16 cellular contexts compared by ENCODE assay signal in the genomic region with DNA sequence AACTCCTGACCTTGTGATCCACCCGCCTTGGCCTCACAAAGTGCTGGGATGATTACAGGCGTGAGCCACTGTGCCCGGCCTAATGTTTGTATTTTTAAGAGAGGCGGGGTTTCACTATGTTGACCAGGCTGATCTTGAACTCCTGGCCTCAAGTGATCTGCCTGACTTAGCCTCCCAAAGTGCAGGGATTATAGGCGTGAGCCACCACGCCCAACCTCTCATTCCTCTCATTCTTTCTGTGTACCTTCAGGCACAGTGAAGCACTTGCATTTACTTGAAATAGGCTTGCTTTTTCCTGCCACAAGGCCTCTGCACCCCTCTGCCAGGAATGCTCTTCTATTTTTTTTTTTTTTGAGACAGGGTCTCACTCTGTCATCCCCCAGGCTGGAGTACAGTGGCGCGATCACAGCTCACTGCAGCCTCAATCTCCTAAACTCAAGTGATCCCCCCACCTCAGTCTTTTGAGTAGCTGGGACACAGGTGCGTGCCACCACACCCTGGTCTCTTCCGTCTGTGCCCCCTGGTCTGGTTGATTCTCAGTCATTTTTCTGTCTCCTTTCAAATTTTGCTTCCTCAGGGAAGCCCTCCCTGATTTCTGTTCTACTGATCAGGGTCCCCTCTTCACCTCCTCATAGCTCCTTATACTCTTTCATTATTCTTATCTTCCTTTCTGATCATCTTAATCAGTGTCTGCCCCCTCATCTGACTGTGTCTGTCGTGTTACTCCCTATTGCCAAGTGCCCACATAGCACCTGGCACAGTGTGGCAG. TPM values are rescaled to one million over a fixed set of nuclear protein-coding genes. Genes with fewer than 3 reads are reported as not detected.
DNase-seq lines count a peak whose midpoint lies in the region; ATAC-seq and TF ChIP-seq lines count a peak whose summit lies in the region.
"Had no signal": no experiment of that assay in that cellular context is flagged by ENCODE, and none has a peak within 500 bp of the region (broad histone marks: within the 10 kb centered on the region; RNA-seq: fewer than 3 reads in every experiment).

No MANE protein-coding gene starts in this region.

- BruUV-seq in MCF 10A (replicated peaks; lab: Mats Ljungman, UMichigan) = no TSS peak
- no TSS peak for BruUV-seq in mammary epithelial cell (replicated peaks; lab: Mats Ljungman, UMichigan)

- intact Hi-C loops in MCF 10A (cut with micrococcal nuclease) = no loop called here
- intact Hi-C loops in mammary epithelial cell (cut with micrococcal nuclease) = loop anchor here (2.0 kb wide), 1 partner anchor 14 kb away; no protein-coding TSS in a partner anchor
- intact Hi-C loops in lower lobe of right lung (cut with DNase I) = no loop called here
- intact Hi-C loops in upper lobe of right lung (cut with DNase I) = no loop called here
- intact Hi-C loops in vagina (cut with DNase I) = no loop called here

- no peak overlapping the region for H3K4me3 ChIP-seq in mammary epithelial cell (replicated peaks in 1 of 3; ENCODE audit: insufficient read depth in 1 of 3, low read depth in 2 of 3, low read length in 3 of 3)
- H3K4me3 ChIP-seq in duodenal mucosa (ENCODE audit: low read depth in 1 of 2, low read length in 2 of 2) = no peak overlapping the region
- H3K4me3 ChIP-seq in lower lobe of right lung = no peak overlapping the region
- H3K4me3 ChIP-seq in upper lobe of right lung = no peak overlapping the region
- H3K4me3 ChIP-seq in vagina = no peak overlapping the region
- H3K4me3 ChIP-seq: HAP-1 had no signal

- POLR2A ChIA-PET in MCF 10A (lab: Yijun Ruan, JAX) = interaction anchor here (1.2 to 4.2 kb wide), 4 partner anchors 11 to 19 kb away, joined by 5 to 23 read pairs (median 8); a partner anchor contains a TSS

- H2AFZ ChIP-seq in mammary epithelial cell (ENCODE audit: low read depth, low read length) = no peak overlapping the region

- H3K36me3 ChIP-seq in mammary epithelial cell (ENCODE audit: insufficient read depth, low read length) (peaks cover 42% of the 10 kb centered on the region), duodenal mucosa (ENCODE audit: control insufficient read depth in 1 of 2, insufficient read depth in 2 of 2, low read length in 2 of 2) (peaks cover 46 to 80% of the 10 kb centered on the region in 2 donors), lower lobe of right lung (peaks cover 100% of the 10 kb centered on the region), upper lobe of right lung (peaks cover 98% of the 10 kb centered on the region), vagina (peaks cover 0 to 95% of the 10 kb centered on the region in 2 donors)

- DNase-seq in MCF 10A (ENCODE audit: unreplicated experiment) (no peak), mammary epithelial cell (no peak), lower lobe of right lung (no peak), upper lobe of right lung (no peak), vagina (ENCODE audit: extremely low spot score in 2 of 2) (no peak), MV-4-11 (lab: John Stamatoyannopoulos, UW) (no peak)
- DNase-seq: DMS153, NCI-H1105 treated with DMSO at 0.1 percent for 48 hours, NCI-H187, NCI-H69, SHP77 treated with DMSO at 0.1 percent for 48 hours had no signal

- WGBS in mammary epithelial cell (ENCODE audit: low coverage, missing lambda C conversion rate) = 81% methylated on average over 9 of the region's 11 CpGs

- H3K27me3 Mint-ChIP-seq in MCF 10A (ENCODE audit: insufficient read depth, unreplicated experiment) = no peaks in the 10 kb centered on the region

- H3K27me3 ChIP-seq in mammary epithelial cell (ENCODE audit: insufficient read depth, low read length) (no peaks in the 10 kb centered on the region), duodenal mucosa (ENCODE audit: control insufficient read depth in 1 of 2, insufficient read depth in 2 of 2, low read length in 2 of 2) (no peaks in the 10 kb centered on the region), lower lobe of right lung (ENCODE audit: low read depth) (no peaks in the 10 kb centered on the region), upper lobe of right lung (no peaks in the 10 kb centered on the region), vagina (no peaks in the 10 kb centered on the region)

- peak overlapping the region; percentile 10 for H3K4me3 Mint-ChIP-seq in MCF 10A (ENCODE audit: unreplicated experiment)

- H3K4me1 ChIP-seq in mammary epithelial cell (ENCODE audit: insufficient read depth, low read length) (no peaks in the 10 kb centered on the region), duodenal mucosa (ENCODE audit: control insufficient read depth in 1 of 2, insufficient read depth in 2 of 2, low read length in 2 of 2) (peaks cover 11 to 19% of the 10 kb centered on the region in 2 donors), lower lobe of right lung (peaks cover 5% of the 10 kb centered on the region), upper lobe of right lung (no peaks in the 10 kb centered on the region), vagina (peaks cover 19% of the 10 kb centered on the region)
- H3K4me1 ChIP-seq: HAP-1 had no signal

- H3K79me2 ChIP-seq in mammary epithelial cell (ENCODE audit: insufficient read depth, low read length) = peaks cover 9% of the 10 kb centered on the region

- H3K27ac Mint-ChIP-seq in MCF 10A (ENCODE audit: low read depth, unreplicated experiment) = peak overlapping the region; percentile 82

- H3K4me1 Mint-ChIP-seq in MCF 10A (ENCODE audit: insufficient read depth, unreplicated experiment) = peaks cover 7% of the 10 kb centered on the region

- no peaks in the 10 kb centered on the region for H3K9me3 Mint-ChIP-seq in MCF 10A (ENCODE audit: unreplicated experiment)

- in situ Hi-C loops in mammary epithelial cell (cut with MboI; ENCODE audit: low sequenced_read_pairs in 2 of 2) = no loop called here

- no peak for TF ChIP-seq POLR2A in vagina (IDR thresholded peaks at IDR 0.05)

- peak; percentile 45 to 62 for ATAC-seq in lower lobe of right lung
- ATAC-seq in upper lobe of right lung = peak; percentile 60
- ATAC-seq in GM18519 (IDR thresholded peaks at IDR 0.05; ENCODE audit: low FRiP score, unreplicated experiment) = no peak

- H3K9me3 ChIP-seq in mammary epithelial cell (replicated peaks; ENCODE audit: insufficient read depth, low read length) (no peaks in the 10 kb centered on the region), duodenal mucosa (ENCODE audit: control insufficient read depth in 1 of 2, low read length in 2 of 2) (no peaks in the 10 kb centered on the region), lower lobe of right lung (no peaks in the 10 kb centered on the region), upper lobe of right lung (no peaks in the 10 kb centered on the region), vagina (no peaks in the 10 kb centered on the region)
- H3K9me3 ChIP-seq: HAP-1 had no signal

- peaks cover 99% of the 10 kb centered on the region for H3K36me3 Mint-ChIP-seq in MCF 10A (ENCODE audit: insufficient read depth, unreplicated experiment)

- H4K20me1 ChIP-seq in mammary epithelial cell (ENCODE audit: insufficient read depth, low read length) = no peaks in the 10 kb centered on the region

- H3K27ac ChIP-seq in mammary epithelial cell (ENCODE audit: insufficient read depth, low read depth, low read length) (no peak overlapping the region), duodenal mucosa (ENCODE audit: low read depth, low read length) (peak overlapping the region; percentile 6), lower lobe of right lung (peak overlapping the region; percentile 24), upper lobe of right lung (peak overlapping the region; percentile 58), vagina (no peak overlapping the region)
- H3K27ac ChIP-seq: C4-2B had no signal

- CTCF ChIA-PET in MCF 10A (lab: Yijun Ruan, JAX) = interaction anchor here (1.1 kb wide), 1 partner anchor 15 kb away, joined by 3 read pairs; no protein-coding TSS in a partner anchor
- CTCF ChIA-PET in mammary epithelial cell (lab: Charles Lee; ENCODE audit: low non-redundant PET) = no interaction called here

- H3K4me2 ChIP-seq in mammary epithelial cell (ENCODE audit: insufficient read depth, low read depth, low read length) = no peak overlapping the region

- TF ChIP-seq CTCF in MCF 10A (IDR thresholded peaks at IDR 0.05; ENCODE audit: unreplicated experiment) (no peak), mammary epithelial cell (conservative IDR thresholded peaks at IDR 0.05 in 1 of 2, IDR thresholded peaks at IDR 0.05 in 1 of 2; ENCODE audit: extremely low read depth in 1 of 2, insufficient read depth in 1 of 2, low read depth in 1 of 2, low read length in 2 of 2) (no peak), lower lobe of right lung (IDR thresholded peaks at IDR 0.05) (no peak), upper lobe of right lung (IDR thresholded peaks at IDR 0.05) (no peak), vagina (IDR thresholded peaks at IDR 0.05) (no peak)

- dilution Hi-C loops in mammary epithelial cell (cut with HindIII; ENCODE audit: low sequenced_read_pairs) = no loop called here

- H3K9ac ChIP-seq in mammary epithelial cell (ENCODE audit: insufficient read depth, low read length) (no peak overlapping the region), duodenal mucosa (ENCODE audit: low read depth in 1 of 2, low read length in 2 of 2) (no peak overlapping the region)

RNA-seq across cellular contexts. Expression of a gene that starts 15.1 kb away (rescaled TPM):
- total RNA-seq in MCF 10A (2022) (19.3 and 21.2 TPM in 2 replicates), mammary epithelial cell (10 to 100 TPM in 1 of 2 donors, 1 to 10 TPM in 1; 1.0 to 15.2 TPM), lower lobe of right lung (17.6 TPM), upper lobe of right lung (18.5 TPM), vagina (2.2 TPM)
- 3.2 TPM for polyA plus RNA-seq in mammary epithelial cell
- polyA minus RNA-seq in mammary epithelial cell = 6.4 TPM

RNA-seq across cellular contexts. Expression of a gene that starts 15.8 kb away (rescaled TPM):
- total RNA-seq in MCF 10A (2022) (108 and 160 TPM in 2 replicates), mammary epithelial cell (10 to 100 TPM; 28.2 to 99.3 TPM), lower lobe of right lung (44.8 TPM), upper lobe of right lung (51.7 TPM), vagina (72.7 TPM)
- polyA plus RNA-seq in mammary epithelial cell = 117 TPM
- polyA minus RNA-seq in mammary epithelial cell = 257 TPM

RNA-seq across cellular contexts. Expression of a gene that starts 18.3 kb away (rescaled TPM):
- total RNA-seq in MCF 10A (2022) = 27.1 and 33.2 TPM in 2 replicates
- total RNA-seq in mammary epithelial cell = 10 to 100 TPM; 38.7 to 40.0 TPM
- 25.4 TPM for polyA plus RNA-seq in mammary epithelial cell
- 36.0 TPM for polyA minus RNA-seq in mammary epithelial cell
- total RNA-seq in lower lobe of right lung = 34.9 TPM
- 51.6 TPM for total RNA-seq in upper lobe of right lung
- total RNA-seq in vagina = 92.6 TPM

RNA-seq across cellular contexts. Expression of a gene that starts 18.5 kb away (rescaled TPM):
- total RNA-seq in MCF 10A (2022) = 41.7 and 46.7 TPM in 2 replicates
- 10 to 100 TPM; 23.8 to 32.0 TPM for total RNA-seq in mammary epithelial cell
- 23.0 TPM for polyA plus RNA-seq in mammary epithelial cell
- 39.1 TPM for polyA minus RNA-seq in mammary epithelial cell
- 43.9 TPM for total RNA-seq in lower lobe of right lung
- total RNA-seq in upper lobe of right lung = 43.6 TPM
- 51.1 TPM for total RNA-seq in vagina

RNA-seq across cellular contexts. Expression of a gene that starts 40.1 kb away (rescaled TPM):
- total RNA-seq in MCF 10A (2022) = 0.70 TPM in 1 of 2 replicates, not detected in the other
- 100 to 1,000 TPM; 106 to 107 TPM for total RNA-seq in mammary epithelial cell
- polyA plus RNA-seq in mammary epithelial cell = 166 TPM
- polyA minus RNA-seq in mammary epithelial cell = 99.5 TPM
- 1.7 TPM for total RNA-seq in lower lobe of right lung
- not detected for total RNA-seq in upper lobe of right lung
- 11.0 TPM for total RNA-seq in vagina
- total RNA-seq: M059J had no signal

Comparison
In these comparisons a context has a peak if more than half of its experiments do, and no peak if none do; other contexts are left out.
1. H3K27ac ChIP-seq: peak in duodenal mucosa (single experiment), lower lobe of right lung (single experiment) and upper lobe of right lung (single experiment); none in mammary epithelial cell (single experiment) and vagina (single experiment).